Comparison of ENCODE assay signal across 1 cellular context in the genomic region with DNA sequence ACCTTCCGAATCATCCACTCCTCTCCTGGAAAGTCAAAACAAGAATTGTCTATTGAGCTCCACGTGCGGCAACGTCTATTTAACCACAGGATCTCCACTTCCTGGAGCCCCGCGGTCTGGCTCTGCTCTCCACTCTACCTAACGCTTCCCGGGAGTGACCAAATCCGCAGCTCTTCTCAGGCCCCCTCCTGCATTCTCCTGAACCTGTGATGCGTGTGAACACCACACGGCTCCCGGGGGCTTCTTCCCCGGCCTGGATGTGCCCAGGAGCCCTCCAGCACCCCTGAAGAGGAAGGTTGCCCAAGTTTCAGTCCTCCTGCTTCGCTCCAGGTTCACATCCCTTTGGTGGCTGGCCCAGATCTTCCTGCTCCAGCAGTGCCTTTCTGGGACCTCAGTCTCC.
TF ChIP-seq lines count a peak whose summit lies in the region.

No MANE protein-coding gene starts in this region.

TF ChIP-seq in K562, 482 proteins besides CTCF, POLR2A, EP300 and RAD21:
- no peak for TF ChIP-seq C11orf30 (IDR thresholded peaks at IDR 0.05; ENCODE audit: low read depth)
- peak; percentile 46; the same call in 1 of the 2 replicates for TF ChIP-seq CBX1 (IDR thresholded peaks at IDR 0.05; ENCODE audit: low read depth)
